In genomic region chr15:51613988-51614387, GRCh38 we compare ENCODE assay signal across 30 cellular contexts.
"Had no signal": no experiment of that assay in that cellular context is flagged by ENCODE, and none has a peak within 500 bp of the region (broad histone marks: within the 10 kb centered on the region; RNA-seq: fewer than 3 reads in every experiment).

No MANE protein-coding gene starts in this region.

- H3K36me3 ChIP-seq: lower lobe of right lung, pancreas, prostate gland, suprapubic skin, thoracic aorta, tibial artery, upper lobe of right lung had no signal

- ATAC-seq: heart right ventricle; left cardiac atrium; left lung; lower lobe of right lung; natural killer cell; pancreas; right cardiac atrium; sciatic nerve; stimulated activated effector memory CD8-positive, alpha-beta T cell treated with anti-CD3 and anti-CD28 coated beads, Interleukin-12 subunit alpha, Interleukin-12 subunit beta, amount 100 ng/mL, for 72 hours; upper lobe of right lung had no signal

- FAIRE-seq: keratinocyte, pancreas, urothelium cell line had no signal

- H3K9me3 ChIP-seq: lower lobe of right lung, pancreas, prostate gland, suprapubic skin, thoracic aorta, tibial artery, upper lobe of right lung had no signal

- H3K27me3 ChIP-seq: heart right ventricle, hepatocyte, left lung, neural progenitor cell, pancreas, spleen, suprapubic skin, tibial artery, upper lobe of right lung had no signal

- H3K9ac ChIP-seq: neural progenitor cell had no signal

- H2AFZ ChIP-seq: hepatocyte, neural progenitor cell had no signal

- H3K27ac ChIP-seq: hepatocyte, left lung, lower lobe of right lung, neural progenitor cell, pancreas, prostate gland, skin epidermis, spleen, suprapubic skin, thoracic aorta, tibial artery, upper lobe of right lung had no signal

- DNase-seq: heart right ventricle; kidney glomerular epithelial cell; left cardiac atrium; left lung; lower lobe of right lung; mammary epithelial cell; mesenchymal stem cell; naive B cell; natural killer cell; nephron progenitor cell; pancreas; posterior cingulate gyrus; retina; right cardiac atrium; spleen; stimulated activated CD4-positive, alpha-beta T cell treated with anti-CD3 and anti-CD28 coated beads, Interleukin-4, amount 100 ng/mL, for 24 hours; stimulated activated naive CD4-positive, alpha-beta T cell; tibial artery; trophoblast cell; upper lobe of right lung had no signal

- H3K4me2 ChIP-seq: hepatocyte, neural progenitor cell had no signal

- H3K4me1 ChIP-seq: lower lobe of right lung, neural progenitor cell, pancreas, prostate gland, suprapubic skin, tibial artery had no signal

- H3K4me3 ChIP-seq: heart right ventricle, hepatocyte, left lung, lower lobe of right lung, neural progenitor cell, pancreas, prostate gland, skin epidermis, spleen, suprapubic skin, thoracic aorta, tibial artery, upper lobe of right lung had no signal
